In genomic region chr9:2623046-2623865, GRCh38 we compare ENCODE assay signal across 8 cellular contexts. TPM values are rescaled to one million over a fixed set of nuclear protein-coding genes. Genes with fewer than 3 reads are reported as not detected.
DNase-seq lines count a peak whose midpoint lies in the region; ATAC-seq and TF ChIP-seq lines count a peak whose summit lies in the region.

No MANE protein-coding gene starts in this region.

- H3K4me1 ChIP-seq in BE2C = peaks cover 2% of the 10 kb centered on the region; the same call in 1 of the 2 replicates

- CTCF ChIA-PET in MCF 10A (lab: Yijun Ruan, JAX) = no interaction called here

- intact Hi-C loops in MCF 10A (cut with micrococcal nuclease) = loop anchor here (5.0 to 10.0 kb wide), 3 partner anchors 66 to 222 kb away; partner anchors contain the start of gene PUM3

- TF ChIP-seq CTCF in BE2C (IDR thresholded peaks at IDR 0.05; ENCODE audit: low read depth, low read length) (no peak), MCF 10A (IDR thresholded peaks at IDR 0.05; ENCODE audit: unreplicated experiment) (no peak)

- POLR2A ChIA-PET in MCF 10A (lab: Yijun Ruan, JAX) = interaction anchor here (0.6 to 0.7 kb wide), 2 partner anchors 41 to 746 kb away, joined by 3 read pairs; no protein-coding TSS in a partner anchor

- H3K4me3 Mint-ChIP-seq in MCF 10A (ENCODE audit: unreplicated experiment) = peak overlapping the region; percentile 75

- no peak overlapping the region for H3K27ac Mint-ChIP-seq in MCF 10A (ENCODE audit: low read depth, unreplicated experiment)

- H3K27me3 ChIP-seq in BE2C = peaks cover 18% of the 10 kb centered on the region

- H3K4me3 ChIP-seq in BE2C (ENCODE audit: low read depth, low read length) (peak overlapping the region; percentile 73), iPS-18c (ENCODE audit: insufficient read depth, low read depth, low read length) (peak overlapping the region; percentile 72)

- H3K9me3 Mint-ChIP-seq in MCF 10A (ENCODE audit: unreplicated experiment) = no peaks in the 10 kb centered on the region

- no peaks in the 10 kb centered on the region for H3K36me3 Mint-ChIP-seq in MCF 10A (ENCODE audit: insufficient read depth, unreplicated experiment)

- H3K27me3 Mint-ChIP-seq in MCF 10A (ENCODE audit: insufficient read depth, unreplicated experiment) = no peaks in the 10 kb centered on the region

- ATAC-seq in GM19455 (IDR thresholded peaks at IDR 0.05; ENCODE audit: unreplicated experiment) = peak; percentile 7

- peaks cover 5% of the 10 kb centered on the region for H3K4me1 Mint-ChIP-seq in MCF 10A (ENCODE audit: insufficient read depth, unreplicated experiment)

- H3K9me3 ChIP-seq in BE2C (no peaks in the 10 kb centered on the region), iPS-18c (ENCODE audit: control insufficient read depth, insufficient read depth, low read length) (no peaks in the 10 kb centered on the region)

- no peaks in the 10 kb centered on the region for H3K36me3 ChIP-seq in BE2C

- no TSS peak for BruUV-seq in MCF 10A (replicated peaks; lab: Mats Ljungman, UMichigan)

- DNase-seq in BE2C (peak; percentile 43), NCI-H510A (lab: John Stamatoyannopoulos, UW) (peak; percentile 23), MCF 10A (ENCODE audit: unreplicated experiment) (no peak), putamen (ENCODE audit: low spot score) (peak; percentile 87), GDM1 (lab: John Stamatoyannopoulos, UW) (no peak), HCEC 1CT (no peak)

RNA-seq across cellular contexts. Expression of gene VLDLR, which starts 1.7 kb away (rescaled TPM):
- 9.4 TPM for polyA plus RNA-seq in BE2C (2012; ENCODE audit: insufficient read depth, insufficient read length, low read depth)
- total RNA-seq in MCF 10A (2022) = 5.0 and 7.2 TPM in 2 replicates

Comparison
In these comparisons a context has a peak if more than half of its experiments do, and no peak if none do; other contexts are left out.
1. DNase-seq: peak in BE2C (single experiment), NCI-H510A (single experiment) and putamen (single experiment); none in MCF 10A (single experiment), GDM1 (single experiment) and HCEC 1CT (single experiment).